Comparison of ENCODE assay signal across 9 cellular contexts in the genomic region with DNA sequence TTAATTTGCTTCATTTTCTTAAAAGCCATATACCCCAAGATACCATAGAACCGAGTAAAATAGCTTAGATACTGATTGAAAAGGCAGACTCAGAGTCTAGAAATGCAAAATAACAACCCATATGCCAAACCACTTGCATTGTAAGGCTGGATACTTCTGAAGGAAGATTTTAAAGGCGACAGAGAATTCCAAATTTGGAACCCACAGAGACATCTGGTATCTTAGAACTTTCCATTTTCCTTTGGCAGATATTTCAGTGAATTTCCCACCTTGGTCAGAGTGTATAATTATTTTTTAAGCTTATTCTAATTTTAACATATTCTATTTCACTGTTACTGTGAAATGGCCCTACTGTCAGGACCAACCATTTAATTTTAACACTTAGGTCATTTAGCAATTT.
"Had no signal": no experiment of that assay in that cellular context is flagged by ENCODE, and none has a peak within 500 bp of the region (broad histone marks: within the 10 kb centered on the region; RNA-seq: fewer than 3 reads in every experiment).

No MANE protein-coding gene starts in this region.

- H3K36me3 ChIP-seq: HAP-1 had no signal

- H3K4me3 ChIP-seq: GM23248, GM23338, HAP-1 had no signal

- H3K9me3 ChIP-seq: HAP-1 had no signal

- H2AFZ ChIP-seq: GM23248, GM23338 had no signal

- H3K27ac ChIP-seq: GM23248 had no signal

- H3K4me1 ChIP-seq: HAP-1 had no signal

- DNase-seq: GM23248, GOT3, H7, H9, HCEC 1CT, HFFc6 had no signal

- H3K4me2 ChIP-seq: GM23338 had no signal

- H3K9ac ChIP-seq: GM23248 had no signal

- ATAC-seq: GM23338, HCT116 had no signal
